In the genomic region with DNA sequence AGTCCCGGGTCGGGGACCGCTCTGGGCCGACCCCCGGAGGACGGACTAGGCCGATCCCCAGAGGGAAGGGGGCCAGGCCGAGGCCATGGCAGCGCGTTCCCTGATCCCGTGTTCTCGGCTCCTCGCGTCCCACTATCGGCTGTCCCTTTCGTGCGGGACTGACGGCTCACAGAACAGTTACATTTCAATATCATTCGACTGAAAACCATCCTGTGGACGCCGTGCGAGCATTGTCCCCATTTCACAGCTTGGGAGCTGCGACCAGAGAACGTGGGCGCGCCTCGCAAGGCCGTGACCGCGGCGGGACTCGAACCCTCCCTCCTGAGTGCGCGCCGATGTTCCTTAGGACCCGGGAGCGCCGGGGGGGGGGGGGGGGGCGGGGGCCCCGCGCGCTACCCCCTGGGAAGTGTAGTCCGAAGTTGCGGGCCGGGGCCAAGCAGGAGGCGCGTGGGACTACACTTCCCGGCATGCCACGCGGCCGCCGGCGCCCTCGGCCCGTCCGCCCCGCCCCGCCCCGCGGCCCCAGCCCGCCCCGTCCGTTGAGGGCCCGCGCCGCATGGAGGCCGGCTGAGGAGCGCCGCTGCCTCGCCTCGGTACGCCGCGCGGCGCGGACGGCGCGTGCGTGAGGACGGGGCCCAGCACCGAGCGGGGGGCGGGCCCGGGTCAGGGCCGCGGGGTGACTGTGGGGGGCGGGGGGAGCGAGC, we compare ENCODE assay signal across 8 cellular contexts. TPM values are rescaled to one million over a fixed set of nuclear protein-coding genes. Genes with fewer than 3 reads are reported as not detected.
DNase-seq lines count a peak whose midpoint lies in the region; ATAC-seq and TF ChIP-seq lines count a peak whose summit lies in the region.

A gene with protein sequence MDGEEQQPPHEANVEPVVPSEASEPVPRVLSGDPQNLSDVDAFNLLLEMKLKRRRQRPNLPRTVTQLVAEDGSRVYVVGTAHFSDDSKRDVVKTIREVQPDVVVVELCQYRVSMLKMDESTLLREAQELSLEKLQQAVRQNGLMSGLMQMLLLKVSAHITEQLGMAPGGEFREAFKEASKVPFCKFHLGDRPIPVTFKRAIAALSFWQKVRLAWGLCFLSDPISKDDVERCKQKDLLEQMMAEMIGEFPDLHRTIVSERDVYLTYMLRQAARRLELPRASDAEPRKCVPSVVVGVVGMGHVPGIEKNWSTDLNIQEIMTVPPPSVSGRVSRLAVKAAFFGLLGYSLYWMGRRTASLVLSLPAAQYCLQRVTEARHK (plus strand): TSS at position 530 of the 704 bp plus-strand sequence. CDS start 7,148 bp downstream, outside the sequence.

- DNase-seq in NCI-H460 (ENCODE audit: extremely low read depth, low read depth) = peak; percentile 79
- DNase-seq in activated CD4-positive, alpha-beta T cell treated with anti-CD3 and anti-CD28 coated beads, Interleukin-2, amount 10 ng/mL, durations not matched to agents 24 days and 14 days = peak; percentile 96
- DNase-seq in colonic mucosa = peak; percentile 86
- peak; percentile 83 to 85 for DNase-seq in stimulated activated CD4-positive, alpha-beta T cell treated with anti-CD3 and anti-CD28 coated beads, Interleukin-15, amount 100 ng/mL, for 48 hours (ENCODE audit: low read depth in 2 of 2)

- H3K9me3 Mint-ChIP-seq in activated CD4-positive, alpha-beta T cell treated with anti-CD3 and anti-CD28 coated beads, Interleukin-2, amount 10 ng/mL, durations not matched to agents 24 days and 14 days = no peaks in the 10 kb centered on the region

- peak within 1 kb of the TSS; percentile 96 for H3K4me3 Mint-ChIP-seq in activated CD4-positive, alpha-beta T cell treated with anti-CD3 and anti-CD28 coated beads, Interleukin-2, amount 10 ng/mL, durations not matched to agents 24 days and 14 days

- ATAC-seq in HG02763 (IDR thresholded peaks at IDR 0.05; ENCODE audit: unreplicated experiment) (peak; percentile 42), GM18861 (IDR thresholded peaks at IDR 0.05; ENCODE audit: unreplicated experiment) (no peak)

- peak within 1 kb of the TSS; percentile 99 for H3K4me2 ChIP-seq in DOHH2 (ENCODE audit: low read length)

- peaks cover 2% of the 10 kb centered on the region for H3K27me3 Mint-ChIP-seq in activated CD4-positive, alpha-beta T cell treated with anti-CD3 and anti-CD28 coated beads, Interleukin-2, amount 10 ng/mL, durations not matched to agents 24 days and 14 days

- H3K4me1 Mint-ChIP-seq in activated CD4-positive, alpha-beta T cell treated with anti-CD3 and anti-CD28 coated beads, Interleukin-2, amount 10 ng/mL, durations not matched to agents 24 days and 14 days = peaks cover 19% of the 10 kb centered on the region

- H3K27me3 ChIP-seq in DOHH2 (ENCODE audit: control insufficient read depth, low read length) = no peaks in the 10 kb centered on the region
- no peaks in the 10 kb centered on the region for H3K27me3 ChIP-seq in colonic mucosa
- no peaks in the 10 kb centered on the region for H3K27me3 ChIP-seq in layer of hippocampus (ENCODE audit: control insufficient read depth, insufficient read depth, low read length)

- H3K4me3 ChIP-seq in DOHH2 (ENCODE audit: low read length) (peak within 1 kb of the TSS; percentile 97), colonic mucosa (peak within 1 kb of the TSS; percentile 80)

- H3K27ac Mint-ChIP-seq in activated CD4-positive, alpha-beta T cell treated with anti-CD3 and anti-CD28 coated beads, Interleukin-2, amount 10 ng/mL, durations not matched to agents 24 days and 14 days = peak within 1 kb of the TSS; percentile 92

- peaks cover 5% of the 10 kb centered on the region for H3K36me3 Mint-ChIP-seq in activated CD4-positive, alpha-beta T cell treated with anti-CD3 and anti-CD28 coated beads, Interleukin-2, amount 10 ng/mL, durations not matched to agents 24 days and 14 days (ENCODE audit: low read depth)

- peak within 1 kb of the TSS; percentile 81 to 83 for H3K9ac ChIP-seq in colonic mucosa (ENCODE audit: low read depth in 2 of 2, low read length in 2 of 2)

- H3F3A ChIP-seq in DOHH2 (ENCODE audit: control insufficient read depth, insufficient read depth) = peaks cover 31% of the 10 kb centered on the region

- peaks cover 37% of the 10 kb centered on the region for H3K79me2 ChIP-seq in DOHH2 (ENCODE audit: control insufficient read depth, low read length)

- intact Hi-C loops in activated CD4-positive, alpha-beta T cell treated with anti-CD3 and anti-CD28 coated beads, Interleukin-2, amount 10 ng/mL, durations not matched to agents 24 days and 14 days (cut with micrococcal nuclease) = loop anchor here (1.0 to 5.0 kb wide), 2 partner anchors 15 to 248 kb away; no protein-coding TSS in a partner anchor
- intact Hi-C loops in colonic mucosa (cut with DNase I) = no loop called here

- peaks cover 32% of the 10 kb centered on the region for H3K36me3 ChIP-seq in DOHH2 (ENCODE audit: control insufficient read depth, low read length)
- no peaks in the 10 kb centered on the region for H3K36me3 ChIP-seq in colonic mucosa

- no peaks in the 10 kb centered on the region for H3K9me3 ChIP-seq in DOHH2 (ENCODE audit: control insufficient read depth, insufficient read depth, low read length)
- H3K9me3 ChIP-seq in colonic mucosa = no peaks in the 10 kb centered on the region

- H3K9me2 ChIP-seq in DOHH2 (replicated peaks; ENCODE audit: control insufficient read depth, low read length) = no peaks in the 10 kb centered on the region

- peaks cover 50% of the 10 kb centered on the region for H3K4me1 ChIP-seq in DOHH2 (ENCODE audit: control insufficient read depth, low read length)
- peaks cover 26% of the 10 kb centered on the region for H3K4me1 ChIP-seq in colonic mucosa

- TF ChIP-seq CTCF in DOHH2 (IDR thresholded peaks at IDR 0.05; ENCODE audit: low read depth, low read length, poor library complexity, severe bottlenecking) (no peak), colonic mucosa (IDR thresholded peaks at IDR 0.05) (no peak)

- H3K27ac ChIP-seq in DOHH2 (ENCODE audit: low read depth, low read length) (peak within 1 kb of the TSS; percentile 100), colonic mucosa (peak within 1 kb of the TSS; percentile 56), layer of hippocampus (ENCODE audit: low read depth, low read length) (peak within 1 kb of the TSS; percentile 42)

- H4K20me1 ChIP-seq in DOHH2 (ENCODE audit: control insufficient read depth, insufficient read depth, low read depth, low read length) = no peaks in the 10 kb centered on the region

RNA-seq across cellular contexts. Expression of the gene that starts here (rescaled TPM):
- total RNA-seq in NCI-H460 (2014; rRNA removed; shearing (Covaris generic)) = 21.7 and 26.1 TPM in 2 replicates
- polyA plus RNA-seq in NCI-H460 (2014; cell fraction: nucleus; rRNA removed) = 148 and 155 TPM in 2 replicates
- total RNA-seq in activated CD4-positive, alpha-beta T cell treated with anti-CD3 and anti-CD28 coated beads, Interleukin-2, amount 10 ng/mL, durations not matched to agents 24 days and 14 days = 94.4 and 97.4 TPM in 2 replicates
- total RNA-seq in colonic mucosa = 100 to 1,000 TPM in 1 of 2 donors, 10 to 100 TPM in 1; 43.6 to 116 TPM

Comparison
In these comparisons a context has a peak if more than half of its experiments do, and no peak if none do; other contexts are left out.
1. H3K27ac ChIP-seq: peak in every context shown above with its lines; median percentile 100 in DOHH2; 56 in colonic mucosa; 42 in layer of hippocampus.